8 cellular contexts compared by ENCODE assay signal in genomic region chr6:142850653-142851434, GRCh38.
DNase-seq lines count a peak whose midpoint lies in the region; ATAC-seq and TF ChIP-seq lines count a peak whose summit lies in the region.

No MANE protein-coding gene starts in this region.

- H4K20me1 ChIP-seq in smooth muscle cell (ENCODE audit: low read depth), result peaks cover 8% of the 10 kb centered on the region

- no peak overlapping the region for H3K4me3 ChIP-seq in smooth muscle cell

- H3K4me1 ChIP-seq in smooth muscle cell (ENCODE audit: low read depth), result peaks cover 50% of the 10 kb centered on the region

- H3K27ac ChIP-seq in smooth muscle cell (ENCODE audit: low read depth), result peak overlapping the region; percentile 51

- TF ChIP-seq CTCF in smooth muscle cell (IDR thresholded peaks at IDR 0.05; ENCODE audit: borderline replicate concordance, insufficient read depth, poor library complexity, severe bottlenecking) (no peak), GM13977 (IDR thresholded peaks at IDR 0.05; ENCODE audit: extremely low read depth, insufficient read depth, missing control alignments) (no peak)

- WGBS in smooth muscle cell (ENCODE audit: low lambda C conversion rate), result 44% methylated on average over 3 of the region's 3 CpGs

- H3K9me3 ChIP-seq in smooth muscle cell (replicated peaks; ENCODE audit: low read depth), result no peaks in the 10 kb centered on the region

- peak; percentile 61 for DNase-seq in stimulated activated CD4-positive, alpha-beta T cell treated with anti-CD3 and anti-CD28 coated beads, Interleukin-15, amount 100 ng/mL, for 24 hours
- no peak for DNase-seq in stimulated activated CD4-positive, alpha-beta T cell treated with anti-CD3 and anti-CD28 coated beads, Interleukin-2, amount 100 ng/mL, for 48 hours
- DNase-seq in activated naive CD4-positive, alpha-beta T cell treated with anti-CD3 and anti-CD28 coated beads for 36 hours, result peak; percentile 62
- DNase-seq in smooth muscle cell (lab: John Stamatoyannopoulos, UW; ENCODE audit: unreplicated experiment) (no peak), NCI-H1048 (lab: John Stamatoyannopoulos, UW) (no peak), GM13977 (ENCODE audit: low spot score) (no peak), NCI-H510A (lab: John Stamatoyannopoulos, UW) (no peak)

- no peaks in the 10 kb centered on the region for H3K9me3 Mint-ChIP-seq in activated naive CD4-positive, alpha-beta T cell treated with anti-CD3 and anti-CD28 coated beads for 36 hours

- peak overlapping the region; percentile 29 for H3K4me2 ChIP-seq in smooth muscle cell

- H3K27me3 Mint-ChIP-seq in activated naive CD4-positive, alpha-beta T cell treated with anti-CD3 and anti-CD28 coated beads for 36 hours (ENCODE audit: low read depth), result no peaks in the 10 kb centered on the region

- H3K4me3 Mint-ChIP-seq in activated naive CD4-positive, alpha-beta T cell treated with anti-CD3 and anti-CD28 coated beads for 36 hours, result peak overlapping the region; percentile 39

- peak overlapping the region; percentile 91 for H3K27ac Mint-ChIP-seq in activated naive CD4-positive, alpha-beta T cell treated with anti-CD3 and anti-CD28 coated beads for 36 hours

- in situ Hi-C loops in GM13977 (cut with MboI; ENCODE audit: low pct_unique_long_range_greater_than_20kb, low sequenced_read_pairs, unreplicated experiment), result no loop called here

- H3K9ac ChIP-seq in smooth muscle cell (ENCODE audit: low read depth), result no peak overlapping the region

- peaks cover 18% of the 10 kb centered on the region for H3K79me2 ChIP-seq in smooth muscle cell (ENCODE audit: low read depth)

- CTCF ChIA-PET in activated naive CD4-positive, alpha-beta T cell treated with anti-CD3 and anti-CD28 coated beads for 36 hours (lab: Charles Lee), result interaction anchor here (0.6 to 3.5 kb wide), 7 partner anchors 8 to 1525 kb away, joined by 3 to 13 read pairs (median 5); no protein-coding TSS in a partner anchor

- no peak overlapping the region for H2AFZ ChIP-seq in smooth muscle cell (ENCODE audit: low read depth)

- intact Hi-C loops in activated naive CD4-positive, alpha-beta T cell treated with anti-CD3 and anti-CD28 coated beads for 36 hours (cut with micrococcal nuclease), result loop anchor here (1.0 to 10.0 kb wide), 6 partner anchors 8 to 706 kb away; partner anchors contain the start of genes NMBR and VTA1

- H3K36me3 Mint-ChIP-seq in activated naive CD4-positive, alpha-beta T cell treated with anti-CD3 and anti-CD28 coated beads for 36 hours (ENCODE audit: low read depth), result no peaks in the 10 kb centered on the region

- peaks cover 9% of the 10 kb centered on the region for H3F3A ChIP-seq in smooth muscle cell (ENCODE audit: low read depth)

- no peaks in the 10 kb centered on the region for H3K27me3 ChIP-seq in smooth muscle cell (ENCODE audit: low read depth)

- H3K36me3 ChIP-seq in smooth muscle cell (ENCODE audit: low read depth), result no peaks in the 10 kb centered on the region

- H3K4me1 Mint-ChIP-seq in activated naive CD4-positive, alpha-beta T cell treated with anti-CD3 and anti-CD28 coated beads for 36 hours (ENCODE audit: low read depth), result peaks cover 97% of the 10 kb centered on the region

- peak; percentile 57 for ATAC-seq in HG03432 (IDR thresholded peaks at IDR 0.05; ENCODE audit: unreplicated experiment)

Comparison
In these comparisons a context has a peak if more than half of its experiments do, and no peak if none do; other contexts are left out.
1. DNase-seq: peak in stimulated activated CD4-positive, alpha-beta T cell treated with anti-CD3 and anti-CD28 coated beads, Interleukin-15, amount 100 ng/mL, for 24 hours (single experiment) and activated naive CD4-positive, alpha-beta T cell treated with anti-CD3 and anti-CD28 coated beads for 36 hours (single experiment); none in stimulated activated CD4-positive, alpha-beta T cell treated with anti-CD3 and anti-CD28 coated beads, Interleukin-2, amount 100 ng/mL, for 48 hours (0 of 2), smooth muscle cell (single experiment), NCI-H1048 (single experiment), GM13977 (single experiment) and NCI-H510A (single experiment).